Comparison of ENCODE assay signal across 11 cellular contexts in the genomic region with DNA sequence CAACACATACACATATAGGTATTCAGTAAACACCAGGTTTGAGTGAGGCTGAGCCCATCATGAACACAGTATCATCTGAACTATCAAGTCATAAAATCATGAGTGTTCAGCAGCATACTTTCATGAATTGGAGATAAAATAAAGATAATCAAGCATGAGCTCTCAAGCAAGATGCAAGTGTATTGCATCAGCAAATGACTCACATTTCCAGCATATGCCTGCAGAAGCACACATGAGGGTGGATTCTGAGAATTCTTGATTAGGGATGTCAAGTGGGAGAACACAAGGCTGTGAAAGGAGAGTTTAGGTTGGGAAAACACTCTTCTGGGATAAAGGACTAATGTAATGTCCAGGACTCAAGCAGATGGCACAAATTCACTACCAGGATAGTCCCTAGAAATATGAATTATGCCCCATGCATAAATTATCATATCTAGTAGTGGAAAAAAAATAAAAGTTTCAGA.
DNase-seq lines count a peak whose midpoint lies in the region; ATAC-seq and TF ChIP-seq lines count a peak whose summit lies in the region.
"Had no signal": no experiment of that assay in that cellular context is flagged by ENCODE, and none has a peak within 500 bp of the region (broad histone marks: within the 10 kb centered on the region; RNA-seq: fewer than 3 reads in every experiment).

No MANE protein-coding gene starts in this region.

- H3K79me1 ChIP-seq in H9 (ENCODE audit: insufficient read depth, low read depth, low read length, poor library complexity, severe bottlenecking), result no peaks in the 10 kb centered on the region

- no peak overlapping the region for H2BK12ac ChIP-seq in H9 (ENCODE audit: insufficient read length, low read depth, low read length)

- no peak overlapping the region for H3K18ac ChIP-seq in H9 (ENCODE audit: insufficient read length, low read depth, low read length)

- H3K4me3 Mint-ChIP-seq in HFFc6 (no peak overlapping the region), H9 (no peak overlapping the region)
- H3K4me3 Mint-ChIP-seq in activated T-helper 1 cell treated with anti-CD3 and anti-CD28 coated beads, Interleukin-12 subunit alpha, Interleukin-12 subunit beta, Interleukin-2, Interleukin-4 antibody, amounts not matched to agents 30 ng/mL and 10 ng/mL and 1 ng/mL, durations not matched to agents 14 hours and 24 hours and 36 hours, result no peak overlapping the region
- H3K4me3 Mint-ChIP-seq: memory B cell had no signal

- H3K23ac ChIP-seq in H9 (ENCODE audit: insufficient read length, low read depth, low read length), result no peak overlapping the region

- TF ChIP-seq CTCF in AG09319 (IDR thresholded peaks at IDR 0.05; ENCODE audit: low read depth, low read length) (no peak), HFFc6 (IDR thresholded peaks at IDR 0.05) (no peak), H9 (conservative IDR thresholded peaks at IDR 0.05) (no peak)

- H3K4ac ChIP-seq in H9 (ENCODE audit: low read depth, low read length), result no peak overlapping the region

- H2AFZ ChIP-seq in H9 (ENCODE audit: low read length), result no peak overlapping the region

- no peak overlapping the region for H2BK20ac ChIP-seq in H9 (ENCODE audit: low read depth, low read length, poor library complexity, severe bottlenecking)

- H3K27me3 ChIP-seq in H9 (ENCODE audit: insufficient read depth, low read length), result no peaks in the 10 kb centered on the region
- H3K27me3 ChIP-seq: tibial nerve had no signal

- H4K5ac ChIP-seq in H9 (ENCODE audit: insufficient read length, low read depth, low read length), result no peak overlapping the region

- no peak overlapping the region for H3K14ac ChIP-seq in H9 (ENCODE audit: insufficient read depth, low read length)

- H3K9me3 Mint-ChIP-seq in HFFc6 (peaks cover 7% of the 10 kb centered on the region; the same call in 1 of the 2 replicates), H9 (peaks cover 5 to 20% of the 10 kb centered on the region in 2 experiments; a peak in 4 of 5 replicates)
- H3K9me3 Mint-ChIP-seq in activated T-helper 1 cell treated with anti-CD3 and anti-CD28 coated beads, Interleukin-12 subunit alpha, Interleukin-12 subunit beta, Interleukin-2, Interleukin-4 antibody, amounts not matched to agents 30 ng/mL and 10 ng/mL and 1 ng/mL, durations not matched to agents 14 hours and 24 hours and 36 hours, result peaks cover 23% of the 10 kb centered on the region
- H3K9me3 Mint-ChIP-seq: memory B cell had no signal

- H3T11ph ChIP-seq in H9 (ENCODE audit: low read length), result no peak overlapping the region

- no peaks in the 10 kb centered on the region for H3K23me2 ChIP-seq in H9 (ENCODE audit: insufficient read length, low read depth, low read length, poor library complexity, severe bottlenecking)

- peak; percentile 49 for DNase-seq in AG09319 (ENCODE audit: extremely low read depth, low read depth)
- peak; percentile 67 for DNase-seq in HFFc6
- DNase-seq in activated T-helper 1 cell treated with anti-CD3 and anti-CD28 coated beads, Interleukin-12 subunit alpha, Interleukin-12 subunit beta, Interleukin-2, Interleukin-4 antibody, amounts not matched to agents 30 ng/mL and 10 ng/mL and 1 ng/mL, durations not matched to agents 14 hours and 24 hours and 36 hours (ENCODE audit: low spot score), result no peak
- peak; percentile 8 for DNase-seq in hepatic stellate cell (ENCODE audit: low spot score)
- no peak for DNase-seq in middle frontal gyrus (ENCODE audit: extremely low spot score, low spot score)
- no peak for DNase-seq in NCI-H345 treated with DMSO at 0.1 percent for 48 hours (lab: John Stamatoyannopoulos, UW; ENCODE audit: unreplicated experiment)
- no peak for DNase-seq in H9
- DNase-seq: effector CD4-positive, alpha-beta T cell had no signal

- ATAC-seq in HG02885 (IDR thresholded peaks at IDR 0.05; ENCODE audit: poor library complexity, unreplicated experiment), result no peak

- H2BK15ac ChIP-seq in H9 (ENCODE audit: low read depth, low read length), result no peak overlapping the region

- H3K36me3 Mint-ChIP-seq in HFFc6 (ENCODE audit: low read depth) (no peaks in the 10 kb centered on the region), H9 (ENCODE audit: insufficient read depth in 1 of 3, low read depth in 3 of 3) (peaks cover 4 to 6% (median 4%) of the 10 kb centered on the region in 3 experiments; a peak in 6 of 7 replicates)
- peaks cover 13% of the 10 kb centered on the region for H3K36me3 Mint-ChIP-seq in activated T-helper 1 cell treated with anti-CD3 and anti-CD28 coated beads, Interleukin-12 subunit alpha, Interleukin-12 subunit beta, Interleukin-2, Interleukin-4 antibody, amounts not matched to agents 30 ng/mL and 10 ng/mL and 1 ng/mL, durations not matched to agents 14 hours and 24 hours and 36 hours (ENCODE audit: low read depth)
- H3K36me3 Mint-ChIP-seq: memory B cell had no signal

- intact Hi-C loops in activated T-helper 1 cell treated with anti-CD3 and anti-CD28 coated beads, Interleukin-12 subunit alpha, Interleukin-12 subunit beta, Interleukin-2, Interleukin-4 antibody, amounts not matched to agents 30 ng/mL and 10 ng/mL and 1 ng/mL, durations not matched to agents 14 hours and 24 hours and 36 hours (cut with micrococcal nuclease), result no loop called here

- H2BK120ac ChIP-seq in H9 (ENCODE audit: low read depth, low read length, poor library complexity, severe bottlenecking), result no peak overlapping the region

- H2AK5ac ChIP-seq in H9 (ENCODE audit: insufficient read length, low read length), result no peak overlapping the region

- no peak overlapping the region for H3K4me2 ChIP-seq in H9 (ENCODE audit: insufficient read depth, insufficient read length, low read length)

- no peak overlapping the region for H4K8ac ChIP-seq in H9 (replicated peaks; ENCODE audit: insufficient read length, low read depth, low read length)

- H3K27me3 Mint-ChIP-seq in HFFc6 (ENCODE audit: insufficient read depth), result peaks cover 23% of the 10 kb centered on the region
- no peaks in the 10 kb centered on the region for H3K27me3 Mint-ChIP-seq in activated T-helper 1 cell treated with anti-CD3 and anti-CD28 coated beads, Interleukin-12 subunit alpha, Interleukin-12 subunit beta, Interleukin-2, Interleukin-4 antibody, amounts not matched to agents 30 ng/mL and 10 ng/mL and 1 ng/mL, durations not matched to agents 14 hours and 24 hours and 36 hours (ENCODE audit: insufficient read depth)
- no peaks in the 10 kb centered on the region for H3K27me3 Mint-ChIP-seq in H9 (ENCODE audit: low read depth)
- H3K27me3 Mint-ChIP-seq: memory B cell had no signal

- H3K9ac ChIP-seq in H9 (ENCODE audit: extremely low read depth, insufficient read length, low read length), result no peak overlapping the region

- no peak overlapping the region for H3K56ac ChIP-seq in H9 (ENCODE audit: insufficient read length, low read depth, low read length)

- H2BK5ac ChIP-seq in H9 (ENCODE audit: insufficient read length, low read length), result no peak overlapping the region

- H3K9me3 ChIP-seq in H9 (ENCODE audit: control insufficient read depth, low read depth, low read length), result no peaks in the 10 kb centered on the region

- no peaks in the 10 kb centered on the region for H3K4me1 ChIP-seq in H9 (ENCODE audit: insufficient read depth, low read length)
- H3K4me1 ChIP-seq: tibial nerve had no signal

- H3K4me1 Mint-ChIP-seq in HFFc6 (ENCODE audit: low read depth) (peaks cover 11% of the 10 kb centered on the region), H9 (peaks cover 2 to 5% of the 10 kb centered on the region in 2 experiments; a peak in 1 of 4 replicates)
- peaks cover 34% of the 10 kb centered on the region for H3K4me1 Mint-ChIP-seq in activated T-helper 1 cell treated with anti-CD3 and anti-CD28 coated beads, Interleukin-12 subunit alpha, Interleukin-12 subunit beta, Interleukin-2, Interleukin-4 antibody, amounts not matched to agents 30 ng/mL and 10 ng/mL and 1 ng/mL, durations not matched to agents 14 hours and 24 hours and 36 hours (ENCODE audit: low read depth)
- H3K4me1 Mint-ChIP-seq: memory B cell had no signal

- no peak overlapping the region for H4K91ac ChIP-seq in H9 (ENCODE audit: insufficient read length, low read depth, low read length)

- H3K27ac Mint-ChIP-seq in HFFc6, result peak overlapping the region; percentile 27; the same call in 1 of the 2 replicates
- peak overlapping the region; percentile 61 for H3K27ac Mint-ChIP-seq in activated T-helper 1 cell treated with anti-CD3 and anti-CD28 coated beads, Interleukin-12 subunit alpha, Interleukin-12 subunit beta, Interleukin-2, Interleukin-4 antibody, amounts not matched to agents 30 ng/mL and 10 ng/mL and 1 ng/mL, durations not matched to agents 14 hours and 24 hours and 36 hours
- H3K27ac Mint-ChIP-seq in H9, result no peak overlapping the region
- H3K27ac Mint-ChIP-seq: memory B cell had no signal

- no peak overlapping the region for H3K27ac ChIP-seq in H9 (ENCODE audit: insufficient read length, low read depth, low read length)
- H3K27ac ChIP-seq: tibial nerve had no signal

- H3K79me2 ChIP-seq in H9 (ENCODE audit: insufficient read depth, low read length), result no peaks in the 10 kb centered on the region

- H4K20me1 ChIP-seq in H9 (ENCODE audit: control insufficient read depth, insufficient read depth, insufficient read length), result no peaks in the 10 kb centered on the region

Comparison
In these comparisons a context has a peak if more than half of its experiments do, and no peak if none do; other contexts are left out.
1. DNase-seq: peak in AG09319 (single experiment), HFFc6 (single experiment) and hepatic stellate cell (single experiment); none in activated T-helper 1 cell treated with anti-CD3 and anti-CD28 coated beads, Interleukin-12 subunit alpha, Interleukin-12 subunit beta, Interleukin-2, Interleukin-4 antibody, amounts not matched to agents 30 ng/mL and 10 ng/mL and 1 ng/mL, durations not matched to agents 14 hours and 24 hours and 36 hours (single experiment), middle frontal gyrus (single experiment), NCI-H345 treated with DMSO at 0.1 percent for 48 hours (single experiment) and H9 (single experiment).
2. H3K27ac Mint-ChIP-seq: peak in HFFc6 (single experiment) and activated T-helper 1 cell treated with anti-CD3 and anti-CD28 coated beads, Interleukin-12 subunit alpha, Interleukin-12 subunit beta, Interleukin-2, Interleukin-4 antibody, amounts not matched to agents 30 ng/mL and 10 ng/mL and 1 ng/mL, durations not matched to agents 14 hours and 24 hours and 36 hours (single experiment); none in H9 (0 of 3).